ENCODE assay signal across 13 cellular contexts in the genomic region with DNA sequence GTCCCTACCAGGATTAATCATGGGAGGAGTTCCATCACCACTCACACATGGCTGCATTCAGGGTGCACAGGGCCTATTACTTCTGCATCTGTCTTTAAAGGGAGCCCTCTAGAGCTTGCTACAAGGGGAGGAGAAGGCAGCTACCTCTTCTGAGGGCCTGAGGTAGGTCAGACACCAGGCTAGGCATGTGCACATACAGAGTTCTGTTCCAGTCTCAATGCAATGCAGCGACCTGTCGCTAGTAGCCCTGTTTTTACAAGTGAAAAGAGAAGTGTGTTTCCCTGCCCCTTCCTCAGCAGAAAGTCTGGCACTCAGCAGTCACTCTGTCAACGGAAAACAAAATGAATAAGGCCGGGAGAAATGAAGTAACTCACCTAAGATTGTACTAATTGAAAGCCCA.
DNase-seq lines count a peak whose midpoint lies in the region; ATAC-seq, FAIRE-seq and TF ChIP-seq lines count a peak whose summit lies in the region.
"Had no signal": no experiment of that assay in that cellular context is flagged by ENCODE, and none has a peak within 500 bp of the region (broad histone marks: within the 10 kb centered on the region; RNA-seq: fewer than 3 reads in every experiment).

No MANE protein-coding gene starts in this region.

- H3K4me1 ChIP-seq in GM23338 (ENCODE audit: insufficient read depth) = peaks cover 18% of the 10 kb centered on the region
- no peaks in the 10 kb centered on the region for H3K4me1 ChIP-seq in K562 (replicated peaks in 1 of 2; ENCODE audit: control insufficient read depth in 2 of 2, insufficient read depth in 2 of 2, low read length in 2 of 2)

- H3K27ac ChIP-seq in GM23338 (ENCODE audit: low read depth) (no peak overlapping the region), K562 (ENCODE audit: extremely low read depth, low read depth, low read length) (no peak overlapping the region)
- H3K27ac ChIP-seq: BLaER1 treated with 17β-estradiol and CSF1 and Interleukin-3, amounts not matched to agents 10 nM and 100 nM had no signal

- peak; percentile 73 for ATAC-seq in GM23338
- peak; percentile 36; the same call in 2 of the 3 replicates for ATAC-seq in K562
- no peak for ATAC-seq in HG03520 (IDR thresholded peaks at IDR 0.05; ENCODE audit: unreplicated experiment)
- no peak for ATAC-seq in left ventricle myocardium superior

- H3K9me1 ChIP-seq in K562 (ENCODE audit: control insufficient read depth, insufficient read depth, low read length) = no peaks in the 10 kb centered on the region

- peaks cover 2% of the 10 kb centered on the region for H3K27me3 Mint-ChIP-seq in GM23338 (ENCODE audit: insufficient read depth, low read depth, poor library complexity)

- POLR2A ChIA-PET in K562 (lab: Yijun Ruan, JAX) = no interaction called here

- H3K9me3 Mint-ChIP-seq in GM23338 = no peaks in the 10 kb centered on the region

- no peaks in the 10 kb centered on the region for H3F3A ChIP-seq in GM23338 (replicated peaks; ENCODE audit: low read depth)

- peak; percentile 7 for DNase-seq in GM23338 (ENCODE audit: low spot score)
- peak; percentile 42 for DNase-seq in NCI-H69 (lab: John Stamatoyannopoulos, UW)
- no peak for DNase-seq in K562 (ENCODE audit: extremely low read depth in 1 of 4, low spot score in 3 of 4)
- DNase-seq in islet precursor cell = peak; percentile 55
- no peak for DNase-seq in left ventricle myocardium superior
- DNase-seq in stimulated activated CD4-positive, alpha-beta T cell treated with anti-CD3 and anti-CD28 coated beads, Interleukin-2, amount 100 ng/mL, for 48 hours = no peak
- DNase-seq: ACHN; CD4-positive, CD25-positive, alpha-beta regulatory T cell; DMS53; GF-D8 had no signal

- TF ChIP-seq EP300 in K562 (IDR thresholded peaks at IDR 0.05; ENCODE audit: low read length) = no peak

- H3K9ac ChIP-seq in K562 (ENCODE audit: insufficient read depth in 1 of 2, low read depth in 2 of 2, low read length in 2 of 2) = no peak overlapping the region
- H3K9ac ChIP-seq: BLaER1 treated with 17β-estradiol and CSF1 and Interleukin-3, amounts not matched to agents 10 nM and 100 nM had no signal

- H3K27me3 ChIP-seq in GM23338 (ENCODE audit: insufficient read depth) = no peaks in the 10 kb centered on the region
- no peaks in the 10 kb centered on the region for H3K27me3 ChIP-seq in K562 (ENCODE audit: control insufficient read depth in 2 of 2, insufficient read depth in 2 of 2, low read length in 2 of 2)
- H3K27me3 ChIP-seq: BLaER1 treated with 17β-estradiol and CSF1 and Interleukin-3, amounts not matched to agents 10 nM and 100 nM had no signal

- no peak for FAIRE-seq in K562 (lab: Jason Lieb, UNC)
- FAIRE-seq: H54 had no signal

- in situ Hi-C loops in K562 (cut with MboI) = no loop called here

- H3K79me2 ChIP-seq in GM23338 (replicated peaks; ENCODE audit: insufficient read depth) (no peaks in the 10 kb centered on the region), K562 (ENCODE audit: control insufficient read depth, insufficient read depth, low read length) (no peaks in the 10 kb centered on the region)

- 0 out of 4 replicates have a peak, but pooled peaks of 1 of the 2 experiments have one; percentile 1 for TF ChIP-seq CTCF in GM23338 (conservative IDR thresholded peaks at IDR 0.05; ENCODE audit: low read depth in 2 of 2)
- no peak for TF ChIP-seq CTCF in K562 (IDR thresholded peaks at IDR 0.05 in 2 of 3, conservative IDR thresholded peaks at IDR 0.05 in 1 of 3; ENCODE audit: insufficient read depth in 2 of 3, low read depth in 1 of 3, low read length in 3 of 3)

- no peaks in the 10 kb centered on the region for H3K9me3 ChIP-seq in K562 (replicated peaks; ENCODE audit: control insufficient read depth, insufficient read depth, low read depth, low read length)
- H3K9me3 ChIP-seq: BLaER1 treated with 17β-estradiol and CSF1 and Interleukin-3, amounts not matched to agents 10 nM and 100 nM had no signal

- peaks cover 33% of the 10 kb centered on the region for H3K4me1 Mint-ChIP-seq in GM23338
- H3K4me1 Mint-ChIP-seq: CD4-positive, CD25-positive, alpha-beta regulatory T cell had no signal

- H2AFZ ChIP-seq in GM23338 (no peak overlapping the region), K562 (ENCODE audit: low read depth, low read length) (no peak overlapping the region)

- H3K36me3 Mint-ChIP-seq in GM23338 (ENCODE audit: low read depth) = no peaks in the 10 kb centered on the region
- H3K36me3 Mint-ChIP-seq: CD4-positive, CD25-positive, alpha-beta regulatory T cell had no signal

- WGBS in K562 (ENCODE audit: insufficient coverage, low coverage, missing lambda C conversion rate) = 54% methylated on average over 4 of the region's 4 CpGs

- intact Hi-C loops in K562 (cut with micrococcal nuclease) = no loop called here
- intact Hi-C loops in left ventricle myocardium superior (cut with micrococcal nuclease) = no loop called here

- H3K4me3 ChIP-seq in GM23338 (no peak overlapping the region), K562 (no peak overlapping the region)
- H3K4me3 ChIP-seq: BLaER1 treated with 17β-estradiol and CSF1 and Interleukin-3, amounts not matched to agents 10 nM and 100 nM had no signal

- CTCF ChIA-PET in K562 (lab: Yijun Ruan, JAX; ENCODE audit: low intra/inter-chr PET ratio) = no interaction called here

- TF ChIP-seq RAD21 in K562 (CRISPR knock-in tag; conservative IDR thresholded peaks at IDR 0.05 in 1 of 2, IDR thresholded peaks at IDR 0.05 in 1 of 2) = no peak

- no peak overlapping the region for H3K4me2 ChIP-seq in GM23338
- H3K4me2 ChIP-seq in K562 (ENCODE audit: insufficient read depth, low read length) = no peak overlapping the region
- H3K4me2 ChIP-seq: BLaER1 treated with 17β-estradiol and CSF1 and Interleukin-3, amounts not matched to agents 10 nM and 100 nM had no signal

- no peak overlapping the region for H3K4me3 Mint-ChIP-seq in GM23338
- H3K4me3 Mint-ChIP-seq: CD4-positive, CD25-positive, alpha-beta regulatory T cell had no signal

- no peak for TF ChIP-seq POLR2A in K562 (conservative IDR thresholded peaks at IDR 0.05)

- no TSS peak for BruUV-seq in K562 (replicated peaks; lab: Mats Ljungman, UMichigan)

- H4K20me1 ChIP-seq in GM23338 (replicated peaks; ENCODE audit: insufficient read depth) (no peaks in the 10 kb centered on the region), K562 (replicated peaks; ENCODE audit: control insufficient read depth, insufficient read depth, low read length) (no peaks in the 10 kb centered on the region)
- H4K20me1 ChIP-seq: BLaER1 treated with 17β-estradiol and CSF1 and Interleukin-3, amounts not matched to agents 10 nM and 100 nM had no signal

- H3K36me3 ChIP-seq in GM23338 (ENCODE audit: insufficient read depth) (no peaks in the 10 kb centered on the region), K562 (ENCODE audit: control insufficient read depth, insufficient read depth, low read length) (no peaks in the 10 kb centered on the region)
- H3K36me3 ChIP-seq: BLaER1 treated with 17β-estradiol and CSF1 and Interleukin-3, amounts not matched to agents 10 nM and 100 nM had no signal

- H3K9me2 ChIP-seq in GM23338 (ENCODE audit: insufficient read depth) = no peaks in the 10 kb centered on the region

- H3K27ac Mint-ChIP-seq in GM23338 = 0 out of 2 replicates have a peak overlapping the region, but pooled peaks have one; percentile 63
- H3K27ac Mint-ChIP-seq: CD4-positive, CD25-positive, alpha-beta regulatory T cell had no signal

TF ChIP-seq in GM23338, 12 proteins besides CTCF, POLR2A, EP300 and RAD21 (continues in another document):
- no peak for TF ChIP-seq CREB1 (CRISPR knock-in tag; IDR thresholded peaks at IDR 0.05; ENCODE audit: low read depth)

TF ChIP-seq in K562, 482 proteins besides CTCF, POLR2A, EP300 and RAD21 (continues in another document):
- TF ChIP-seq CBFA2T3 (IDR thresholded peaks at IDR 0.05) = no peak
- no peak for TF ChIP-seq HIVEP1 (CRISPR knock-in tag; IDR thresholded peaks at IDR 0.05)
- TF ChIP-seq OTX1 (CRISPR knock-in tag; IDR thresholded peaks at IDR 0.05) = no peak
- TF ChIP-seq, protein P1, sequence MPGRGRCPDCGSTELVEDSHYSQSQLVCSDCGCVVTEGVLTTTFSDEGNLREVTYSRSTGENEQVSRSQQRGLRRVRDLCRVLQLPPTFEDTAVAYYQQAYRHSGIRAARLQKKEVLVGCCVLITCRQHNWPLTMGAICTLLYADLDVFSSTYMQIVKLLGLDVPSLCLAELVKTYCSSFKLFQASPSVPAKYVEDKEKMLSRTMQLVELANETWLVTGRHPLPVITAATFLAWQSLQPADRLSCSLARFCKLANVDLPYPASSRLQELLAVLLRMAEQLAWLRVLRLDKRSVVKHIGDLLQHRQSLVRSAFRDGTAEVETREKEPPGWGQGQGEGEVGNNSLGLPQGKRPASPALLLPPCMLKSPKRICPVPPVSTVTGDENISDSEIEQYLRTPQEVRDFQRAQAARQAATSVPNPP (IDR thresholded peaks at IDR 0.05; ENCODE audit: borderline replicate concordance, insufficient read depth, insufficient read length) = no peak
- TF ChIP-seq, protein P2, sequence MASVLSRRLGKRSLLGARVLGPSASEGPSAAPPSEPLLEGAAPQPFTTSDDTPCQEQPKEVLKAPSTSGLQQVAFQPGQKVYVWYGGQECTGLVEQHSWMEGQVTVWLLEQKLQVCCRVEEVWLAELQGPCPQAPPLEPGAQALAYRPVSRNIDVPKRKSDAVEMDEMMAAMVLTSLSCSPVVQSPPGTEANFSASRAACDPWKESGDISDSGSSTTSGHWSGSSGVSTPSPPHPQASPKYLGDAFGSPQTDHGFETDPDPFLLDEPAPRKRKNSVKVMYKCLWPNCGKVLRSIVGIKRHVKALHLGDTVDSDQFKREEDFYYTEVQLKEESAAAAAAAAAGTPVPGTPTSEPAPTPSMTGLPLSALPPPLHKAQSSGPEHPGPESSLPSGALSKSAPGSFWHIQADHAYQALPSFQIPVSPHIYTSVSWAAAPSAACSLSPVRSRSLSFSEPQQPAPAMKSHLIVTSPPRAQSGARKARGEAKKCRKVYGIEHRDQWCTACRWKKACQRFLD (CRISPR knock-in tag; IDR thresholded peaks at IDR 0.05) = no peak
- TF ChIP-seq CEBPG (CRISPR knock-in tag; IDR thresholded peaks at IDR 0.05) = no peak
- no peak for TF ChIP-seq CEBPG (tag; conservative IDR thresholded peaks at IDR 0.05 in 1 of 2, IDR thresholded peaks at IDR 0.05 in 1 of 2)
- TF ChIP-seq, protein P3, sequence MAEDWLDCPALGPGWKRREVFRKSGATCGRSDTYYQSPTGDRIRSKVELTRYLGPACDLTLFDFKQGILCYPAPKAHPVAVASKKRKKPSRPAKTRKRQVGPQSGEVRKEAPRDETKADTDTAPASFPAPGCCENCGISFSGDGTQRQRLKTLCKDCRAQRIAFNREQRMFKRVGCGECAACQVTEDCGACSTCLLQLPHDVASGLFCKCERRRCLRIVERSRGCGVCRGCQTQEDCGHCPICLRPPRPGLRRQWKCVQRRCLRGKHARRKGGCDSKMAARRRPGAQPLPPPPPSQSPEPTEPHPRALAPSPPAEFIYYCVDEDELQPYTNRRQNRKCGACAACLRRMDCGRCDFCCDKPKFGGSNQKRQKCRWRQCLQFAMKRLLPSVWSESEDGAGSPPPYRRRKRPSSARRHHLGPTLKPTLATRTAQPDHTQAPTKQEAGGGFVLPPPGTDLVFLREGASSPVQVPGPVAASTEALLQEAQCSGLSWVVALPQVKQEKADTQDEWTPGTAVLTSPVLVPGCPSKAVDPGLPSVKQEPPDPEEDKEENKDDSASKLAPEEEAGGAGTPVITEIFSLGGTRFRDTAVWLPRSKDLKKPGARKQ (CRISPR knock-in tag; IDR thresholded peaks at IDR 0.05) = no peak
- TF ChIP-seq BRCA1 (IDR thresholded peaks at IDR 0.05) = no peak
- no peak for TF ChIP-seq BRCA1 (CRISPR knock-in tag; IDR thresholded peaks at IDR 0.05)

Comparison
In these comparisons a context has a peak if more than half of its experiments do, and no peak if none do; other contexts are left out.
1. ATAC-seq: peak in GM23338 (single experiment) and K562 (single experiment); none in HG03520 (single experiment) and left ventricle myocardium superior (single experiment).
2. DNase-seq: peak in GM23338 (single experiment), NCI-H69 (single experiment) and islet precursor cell (single experiment); none in K562 (0 of 4), left ventricle myocardium superior (single experiment) and stimulated activated CD4-positive, alpha-beta T cell treated with anti-CD3 and anti-CD28 coated beads, Interleukin-2, amount 100 ng/mL, for 48 hours (0 of 2).